ENCODE assay signal across 14 cellular contexts in genomic region chr19:28876604-28877123, GRCh38.
A peak's percentile ranks its signal among the peaks of the same experiment; 100 is the strongest.
DNase-seq lines count a peak whose midpoint lies in the region; ATAC-seq and TF ChIP-seq lines count a peak whose summit lies in the region.
"Had no signal": no experiment of that assay in that cellular context is flagged by ENCODE, and none has a peak within 500 bp of the region (broad histone marks: within the 10 kb centered on the region; RNA-seq: fewer than 3 reads in every experiment).

No MANE protein-coding gene starts in this region.

- no peak overlapping the region for H3K4me3 ChIP-seq in adipocyte (ENCODE audit: low read length)
- no peak overlapping the region for H3K4me3 ChIP-seq in fibroblast of the aortic adventitia (ENCODE audit: low read depth, low read length)
- H3K4me3 ChIP-seq: BLaER1 treated with 17β-estradiol and CSF1 and Interleukin-3, amounts not matched to agents 10 nM and 100 nM; GM12878 had no signal

- TF ChIP-seq CTCF in fibroblast of the aortic adventitia (IDR thresholded peaks at IDR 0.05; ENCODE audit: insufficient read depth, low read length), result no peak

- peaks cover 52% of the 10 kb centered on the region for H3K27me3 ChIP-seq in adipocyte (replicated peaks; ENCODE audit: control insufficient read depth, insufficient read depth, low read length)

- H3K4me1 ChIP-seq in adipocyte (ENCODE audit: control insufficient read depth, insufficient read depth, low read length), result no peaks in the 10 kb centered on the region

- H3K9ac ChIP-seq in adipocyte (ENCODE audit: low read length), result no peak overlapping the region
- H3K9ac ChIP-seq: BLaER1 treated with 17β-estradiol and CSF1 and Interleukin-3, amounts not matched to agents 10 nM and 100 nM had no signal

- ATAC-seq in HG03108 (IDR thresholded peaks at IDR 0.05; ENCODE audit: unreplicated experiment) (no peak), GM18907 (IDR thresholded peaks at IDR 0.05; ENCODE audit: unreplicated experiment) (no peak)
- ATAC-seq: GM12878, HCT116 had no signal

- no peaks in the 10 kb centered on the region for H3K9me3 ChIP-seq in adipocyte (ENCODE audit: control insufficient read depth, low read length)
- H3K9me3 ChIP-seq: BLaER1 treated with 17β-estradiol and CSF1 and Interleukin-3, amounts not matched to agents 10 nM and 100 nM had no signal

- no peaks in the 10 kb centered on the region for H3K36me3 ChIP-seq in adipocyte (ENCODE audit: control insufficient read depth, insufficient read depth, low read length, severe bottlenecking)
- H3K36me3 ChIP-seq: BLaER1 treated with 17β-estradiol and CSF1 and Interleukin-3, amounts not matched to agents 10 nM and 100 nM had no signal

- DNase-seq in AG20443 (ENCODE audit: low spot score) (peak; percentile 51), adipocyte (ENCODE audit: low read depth) (peak; percentile 15), fibroblast of the aortic adventitia (ENCODE audit: low read depth) (peak; percentile 61), NCI-H2029 treated with DMSO at 0.1 percent for 48 hours (lab: John Stamatoyannopoulos, UW) (no peak), NCI-H1930 (lab: John Stamatoyannopoulos, UW) (no peak)
- DNase-seq: CD4-positive, CD25-positive, alpha-beta regulatory T cell; DMS 273 treated with DMSO at 0.1 percent for 48 hours; IMR-90; KBM-7 had no signal

Comparison
In these comparisons a context has a peak if more than half of its experiments do, and no peak if none do; other contexts are left out.
1. DNase-seq: peak in AG20443 (single experiment), adipocyte (single experiment) and fibroblast of the aortic adventitia (single experiment); none in NCI-H2029 treated with DMSO at 0.1 percent for 48 hours (single experiment) and NCI-H1930 (0 of 2).